Comparison of ENCODE assay signal across 25 cellular contexts in genomic region chr13:114135731-114136171, GRCh38. TPM values are rescaled to one million over a fixed set of nuclear protein-coding genes. Genes with fewer than 3 reads are reported as not detected.
A peak's percentile ranks its signal among the peaks of the same experiment; 100 is the strongest.
DNase-seq lines count a peak whose midpoint lies in the region; FAIRE-seq and TF ChIP-seq lines count a peak whose summit lies in the region.
"Had no signal": no experiment of that assay in that cellular context is flagged by ENCODE, and none has a peak within 500 bp of the region (broad histone marks: within the 10 kb centered on the region; RNA-seq: fewer than 3 reads in every experiment).

No MANE protein-coding gene starts in this region.

- POLR2A ChIA-PET in CD4-positive, alpha-beta memory T cell (lab: Charles Lee; ENCODE audit: partially characterized antibody), result interaction anchor here (1.1 to 3.0 kb wide), 5 partner anchors 8 to 27 kb away, joined by 5 to 24 read pairs (median 11); no protein-coding TSS in a partner anchor

- H3K27me3 ChIP-seq in CD4-positive, alpha-beta memory T cell (ENCODE audit: insufficient read depth, low read length), result no peaks in the 10 kb centered on the region
- H3K27me3 ChIP-seq in H7 (ENCODE audit: control insufficient read depth, insufficient read depth, low read length) (peaks cover 3% of the 10 kb centered on the region), astrocyte (ENCODE audit: insufficient read depth, low read length) (no peaks in the 10 kb centered on the region), vagina (no peaks in the 10 kb centered on the region), prostate gland (replicated peaks; ENCODE audit: insufficient read depth) (no peaks in the 10 kb centered on the region)
- H3K27me3 ChIP-seq: MG63, right atrium auricular region, SJCRH30 had no signal

- no peaks in the 10 kb centered on the region for H3K36me3 ChIP-seq in CD4-positive, alpha-beta memory T cell (ENCODE audit: insufficient read depth, low read length)
- H3K36me3 ChIP-seq in H7 (replicated peaks; ENCODE audit: control insufficient read depth, insufficient read depth, low read length) (no peaks in the 10 kb centered on the region), astrocyte (ENCODE audit: insufficient read depth, low read length) (no peaks in the 10 kb centered on the region), vagina (no peaks in the 10 kb centered on the region), prostate gland (no peaks in the 10 kb centered on the region)
- H3K36me3 ChIP-seq: MG63, right atrium auricular region, SJCRH30 had no signal

- H3K9ac ChIP-seq in astrocyte (ENCODE audit: low read length), result no peak overlapping the region

- no peaks in the 10 kb centered on the region for H3K27me3 Mint-ChIP-seq in CD4-positive, alpha-beta memory T cell
- H3K27me3 Mint-ChIP-seq in astrocyte (ENCODE audit: low read depth, unreplicated experiment) (peaks cover 7% of the 10 kb centered on the region), neural crest cell (ENCODE audit: low read depth) (no peaks in the 10 kb centered on the region)

- H3K27ac ChIP-seq in CD4-positive, alpha-beta memory T cell (ENCODE audit: low read depth, low read length), result no peak overlapping the region
- H3K27ac ChIP-seq in astrocyte (ENCODE audit: low read depth, low read length), result no peak overlapping the region
- no peak overlapping the region for H3K27ac ChIP-seq in vagina
- H3K27ac ChIP-seq in prostate gland, result no peak overlapping the region
- H3K27ac ChIP-seq: right atrium auricular region, SJCRH30 had no signal

- peaks cover 26% of the 10 kb centered on the region for H3K4me1 ChIP-seq in CD4-positive, alpha-beta memory T cell (ENCODE audit: insufficient read depth, low read length)
- H3K4me1 ChIP-seq in astrocyte (ENCODE audit: insufficient read depth, low read length) (peaks cover 4% of the 10 kb centered on the region), vagina (peaks cover 19% of the 10 kb centered on the region), prostate gland (replicated peaks) (no peaks in the 10 kb centered on the region)
- H3K4me1 ChIP-seq: SJCRH30 had no signal

- no peak for FAIRE-seq in astrocyte (lab: Jason Lieb, UNC)
- FAIRE-seq: D721Med had no signal

- WGBS in prostate gland, result 85% methylated on average over 15 of the region's 15 CpGs

- H3K79me2 ChIP-seq in astrocyte (ENCODE audit: insufficient read depth, low read length), result peaks cover 15% of the 10 kb centered on the region

- TF ChIP-seq POLR2A in vagina (IDR thresholded peaks at IDR 0.05) (no peak), prostate gland (IDR thresholded peaks at IDR 0.05) (no peak)

- DNase-seq in CD4-positive, alpha-beta memory T cell, result peak in 1 of 5 donors; percentile 21
- DNase-seq in H7 (peak; percentile 69), astrocyte (ENCODE audit: low read depth) (peak; percentile 31), neural crest cell (ENCODE audit: low read depth, low spot score) (no peak), vagina (ENCODE audit: extremely low spot score in 2 of 2) (no peak), prostate gland (ENCODE audit: low spot score) (no peak), globus pallidus (ENCODE audit: low spot score) (no peak)
- DNase-seq: AML-193; left ventricle myocardium superior; MG63; NCI-H146; NCI-H774; occipital lobe; OCI-M1; SJCRH30; stimulated activated CD4-positive, alpha-beta T cell treated with anti-CD3 and anti-CD28 coated beads, Interleukin-15, amount 100 ng/mL, for 24 hours; T-helper 2 cell had no signal

- peak overlapping the region in 2 of 8 donors; percentile 3 to 13 for H3K4me3 Mint-ChIP-seq in CD4-positive, alpha-beta memory T cell
- no peak overlapping the region for H3K4me3 Mint-ChIP-seq in astrocyte (ENCODE audit: unreplicated experiment)
- H3K4me3 Mint-ChIP-seq in neural crest cell, result peak overlapping the region; percentile 57

- H3K27ac Mint-ChIP-seq in CD4-positive, alpha-beta memory T cell, result peak overlapping the region in 6 of 7 donors; percentile 50 to 88 (median 85)
- no peak overlapping the region for H3K27ac Mint-ChIP-seq in astrocyte (ENCODE audit: unreplicated experiment)
- H3K27ac Mint-ChIP-seq in neural crest cell (ENCODE audit: unreplicated experiment), result no peak overlapping the region
- H3K27ac Mint-ChIP-seq: activated T-helper 2 cell treated with anti-CD3 and anti-CD28 coated beads, Interferon-gamma antibody, Interleukin-2, Interleukin-4, amounts not matched to agents 10 μg/mL and 5 μg/mL and 100 μg/mL, durations not matched to agents 14 hours and 24 hours and 36 hours had no signal

- H3K4me1 Mint-ChIP-seq in CD4-positive, alpha-beta memory T cell, result peaks cover 28 to 51% (median 38%) of the 10 kb centered on the region in 4 donors
- H3K4me1 Mint-ChIP-seq in astrocyte (ENCODE audit: low read depth, unreplicated experiment) (peaks cover 1% of the 10 kb centered on the region), neural crest cell (peaks cover 29% of the 10 kb centered on the region)

- peaks cover 9 to 15% of the 10 kb centered on the region in 2 donors for H3K36me3 Mint-ChIP-seq in CD4-positive, alpha-beta memory T cell
- H3K36me3 Mint-ChIP-seq in astrocyte (ENCODE audit: low read depth, unreplicated experiment), result peaks cover 4% of the 10 kb centered on the region
- no peaks in the 10 kb centered on the region for H3K36me3 Mint-ChIP-seq in neural crest cell (ENCODE audit: low read depth)

- TF ChIP-seq CTCF in astrocyte (IDR thresholded peaks at IDR 0.05; ENCODE audit: insufficient read depth, low read depth, low read length), result no peak
- no peak for TF ChIP-seq CTCF in neural crest cell (conservative IDR thresholded peaks at IDR 0.05)
- TF ChIP-seq CTCF in vagina (IDR thresholded peaks at IDR 0.05), result no peak
- no peak for TF ChIP-seq CTCF in prostate gland (IDR thresholded peaks at IDR 0.05)

- CTCF ChIA-PET in CD4-positive, alpha-beta memory T cell (lab: Charles Lee; ENCODE audit: partially characterized antibody), result interaction anchor here (0.9 to 1.3 kb wide), 2 partner anchors 16 to 87 kb away, joined by 3 to 5 read pairs; no protein-coding TSS in a partner anchor

- peaks cover 19% of the 10 kb centered on the region for H4K20me1 ChIP-seq in astrocyte (ENCODE audit: insufficient read depth, low read length)

- H3K4me2 ChIP-seq in astrocyte (ENCODE audit: low read length), result no peak overlapping the region

- no peaks in the 10 kb centered on the region for H3K9me3 ChIP-seq in CD4-positive, alpha-beta memory T cell (ENCODE audit: control insufficient read depth in 1 of 2, low read length in 2 of 2)
- H3K9me3 ChIP-seq in astrocyte (ENCODE audit: insufficient read depth, low read depth, low read length) (no peaks in the 10 kb centered on the region), vagina (no peaks in the 10 kb centered on the region), prostate gland (no peaks in the 10 kb centered on the region)
- H3K9me3 ChIP-seq: MG63, right atrium auricular region, SJCRH30 had no signal

- no peak overlapping the region for H3K4me3 ChIP-seq in CD4-positive, alpha-beta memory T cell (ENCODE audit: low read length in 2 of 2)
- H3K4me3 ChIP-seq in H7 (ENCODE audit: insufficient read depth, low read depth, low read length), result no peak overlapping the region
- no peak overlapping the region for H3K4me3 ChIP-seq in astrocyte (ENCODE audit: insufficient read depth, low read depth, low read length)
- no peak overlapping the region for H3K4me3 ChIP-seq in vagina
- no peak overlapping the region for H3K4me3 ChIP-seq in prostate gland
- H3K4me3 ChIP-seq: MG63, right atrium auricular region, SJCRH30 had no signal

- no peak overlapping the region for H2AFZ ChIP-seq in astrocyte (ENCODE audit: low read depth, low read length)

- H3K9me3 Mint-ChIP-seq in CD4-positive, alpha-beta memory T cell, result peaks cover 0 to 4% (median 0%) of the 10 kb centered on the region in 8 donors
- H3K9me3 Mint-ChIP-seq in astrocyte (ENCODE audit: unreplicated experiment) (peaks cover 3% of the 10 kb centered on the region), neural crest cell (peaks cover 4% of the 10 kb centered on the region)

- intact Hi-C loops in CD4-positive, alpha-beta memory T cell (cut with micrococcal nuclease), result no loop called here
- intact Hi-C loops in vagina (cut with DNase I) (loop anchor here (10.0 kb wide), 1 partner anchor 71 kb away; no protein-coding TSS in a partner anchor), prostate gland (cut with DNase I) (loop anchor here (2.0 to 10.0 kb wide), 2 partner anchors 69 to 161 kb away; partner anchors contain the start of gene C13orf46)

RNA-seq across cellular contexts. Expression of gene RASA3, which starts 3.3 kb away (rescaled TPM):
- 100 to 1,000 TPM; 171 to 174 TPM for total RNA-seq in CD4-positive, alpha-beta memory T cell
- polyA plus RNA-seq in CD4-positive, alpha-beta memory T cell, result 100 to 1,000 TPM in 1 of 2 donors, 10 to 100 TPM in 1; 65.5 to 141 TPM
- 15.3 and 16.5 TPM in 2 replicates for total RNA-seq in H7 (2014; rRNA removed; shearing (Covaris generic))
- total RNA-seq in astrocyte (41.1 and 41.4 TPM in 2 replicates), neural crest cell (29.5 and 31.5 TPM in 2 replicates), vagina (19.6 TPM), prostate gland (10 to 100 TPM in 1 of 2 donors, 1 to 10 TPM in 1; 8.6 to 12.5 TPM)

RNA-seq across cellular contexts. Expression of gene CFAP97D2, which starts 43.3 kb away (rescaled TPM):
- total RNA-seq in CD4-positive, alpha-beta memory T cell, result not detected
- not detected for polyA plus RNA-seq in CD4-positive, alpha-beta memory T cell
- not detected in 2 replicates for total RNA-seq in H7 (2014; rRNA removed; shearing (Covaris generic))
- total RNA-seq in astrocyte (not detected in 2 replicates), neural crest cell (not detected in 2 replicates), vagina (not detected), prostate gland (under 1 TPM in 1 of 2 donors, not detected in 1; 0.62 TPM)
- total RNA-seq: activated T-helper 2 cell treated with anti-CD3 and anti-CD28 coated beads, Interferon-gamma antibody, Interleukin-2, Interleukin-4, amounts not matched to agents 10 μg/mL and 5 μg/mL and 100 μg/mL, durations not matched to agents 14 hours and 24 hours and 36 hours; aorta; fibroblast of lung; G401; H4; left ventricle myocardium superior; occipital lobe; right atrium auricular region; temporal lobe had no signal
- polyA plus RNA-seq: aorta, fibroblast of lung had no signal

Comparison
In these comparisons a context has a peak if more than half of its experiments do, and no peak if none do; other contexts are left out.
1. DNase-seq: peak in H7 (single experiment) and astrocyte (single experiment); none in neural crest cell (single experiment), vagina (0 of 2), prostate gland (single experiment) and globus pallidus (single experiment).
2. H3K27ac Mint-ChIP-seq: peak in CD4-positive, alpha-beta memory T cell (6 of 7); none in astrocyte (single experiment) and neural crest cell (single experiment).